Comparison of ENCODE assay signal across 25 cellular contexts in the genomic region with DNA sequence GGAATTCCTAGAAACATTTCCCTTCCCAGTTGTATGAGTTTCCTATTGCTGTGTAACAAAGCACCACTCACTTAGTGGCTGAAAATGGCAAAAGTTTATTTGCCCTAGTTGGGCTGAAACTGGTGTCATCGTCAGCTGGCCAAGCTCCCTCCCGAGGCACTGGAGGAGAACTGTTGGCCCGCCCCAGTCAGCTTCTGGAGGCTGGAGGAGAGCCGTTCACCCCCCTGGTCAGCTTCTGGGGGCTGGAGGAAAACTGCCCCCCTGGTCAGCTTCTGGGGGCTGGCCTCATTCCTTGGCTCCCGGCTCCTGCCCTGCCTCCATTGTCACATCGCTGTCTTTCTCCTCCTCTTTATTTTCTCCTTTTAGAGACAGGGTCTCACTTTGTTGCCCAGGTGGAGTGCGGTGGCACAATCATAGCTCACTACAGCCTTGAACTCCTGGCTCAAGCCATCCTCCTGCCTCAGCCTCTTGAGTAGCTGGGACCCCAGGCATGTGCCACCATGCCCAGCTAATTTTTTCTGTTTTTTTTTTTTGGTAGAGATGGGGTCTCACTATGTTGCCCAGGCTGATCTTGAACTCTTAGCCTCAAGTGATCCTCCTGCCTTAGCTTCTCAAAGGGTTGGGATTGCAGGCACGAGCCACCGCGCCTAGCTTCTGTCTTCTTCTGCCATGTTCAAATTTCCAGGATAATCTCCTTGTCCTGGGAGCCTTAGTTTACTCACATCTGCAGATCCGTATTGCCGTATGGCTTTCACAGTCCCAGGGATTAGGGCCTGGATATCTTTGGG. TPM values are rescaled to one million over a fixed set of nuclear protein-coding genes. Genes with fewer than 3 reads are reported as not detected.
A peak's percentile ranks its signal among the peaks of the same experiment; 100 is the strongest.
DNase-seq lines count a peak whose midpoint lies in the region; ATAC-seq and TF ChIP-seq lines count a peak whose summit lies in the region.
"Had no signal": no experiment of that assay in that cellular context is flagged by ENCODE, and none has a peak within 500 bp of the region (broad histone marks: within the 10 kb centered on the region; RNA-seq: fewer than 3 reads in every experiment).

No MANE protein-coding gene starts in this region.

- H3K27ac ChIP-seq in upper lobe of right lung = no peak overlapping the region
- H3K27ac ChIP-seq: HL-60 had no signal

- intact Hi-C loops in activated T-helper 1 cell treated with anti-CD3 and anti-CD28 coated beads, Interleukin-12 subunit alpha, Interleukin-12 subunit beta, Interleukin-2, Interleukin-4 antibody, amounts not matched to agents 30 ng/mL and 10 ng/mL and 1 ng/mL, durations not matched to agents 14 hours and 24 hours and 36 hours (cut with micrococcal nuclease) = no loop called here
- intact Hi-C loops in upper lobe of right lung (cut with DNase I) = no loop called here

- H3K9me3 Mint-ChIP-seq in activated T-helper 1 cell treated with anti-CD3 and anti-CD28 coated beads, Interleukin-12 subunit alpha, Interleukin-12 subunit beta, Interleukin-2, Interleukin-4 antibody, amounts not matched to agents 30 ng/mL and 10 ng/mL and 1 ng/mL, durations not matched to agents 14 hours and 24 hours and 36 hours = no peaks in the 10 kb centered on the region
- H3K9me3 Mint-ChIP-seq: IgD-negative memory B cell had no signal

- H3K36me3 Mint-ChIP-seq in activated T-helper 1 cell treated with anti-CD3 and anti-CD28 coated beads, Interleukin-12 subunit alpha, Interleukin-12 subunit beta, Interleukin-2, Interleukin-4 antibody, amounts not matched to agents 30 ng/mL and 10 ng/mL and 1 ng/mL, durations not matched to agents 14 hours and 24 hours and 36 hours (ENCODE audit: low read depth) = peaks cover 2% of the 10 kb centered on the region
- no peaks in the 10 kb centered on the region for H3K36me3 Mint-ChIP-seq in T-helper 17 cell (ENCODE audit: low read depth)

- H3K27me3 Mint-ChIP-seq in activated T-helper 1 cell treated with anti-CD3 and anti-CD28 coated beads, Interleukin-12 subunit alpha, Interleukin-12 subunit beta, Interleukin-2, Interleukin-4 antibody, amounts not matched to agents 30 ng/mL and 10 ng/mL and 1 ng/mL, durations not matched to agents 14 hours and 24 hours and 36 hours (ENCODE audit: insufficient read depth) = peaks cover 46% of the 10 kb centered on the region
- H3K27me3 Mint-ChIP-seq in T-helper 17 cell = peaks cover 4% of the 10 kb centered on the region

- H3K9me3 ChIP-seq in upper lobe of right lung (no peaks in the 10 kb centered on the region), T-helper 17 cell (ENCODE audit: control insufficient read depth, low read length, poor library complexity, severe bottlenecking) (no peaks in the 10 kb centered on the region)

- peak overlapping the region; percentile 22 for H3K4me3 Mint-ChIP-seq in activated T-helper 1 cell treated with anti-CD3 and anti-CD28 coated beads, Interleukin-12 subunit alpha, Interleukin-12 subunit beta, Interleukin-2, Interleukin-4 antibody, amounts not matched to agents 30 ng/mL and 10 ng/mL and 1 ng/mL, durations not matched to agents 14 hours and 24 hours and 36 hours
- no peak overlapping the region for H3K4me3 Mint-ChIP-seq in T-helper 17 cell
- H3K4me3 Mint-ChIP-seq: memory B cell had no signal

- H3K27ac Mint-ChIP-seq in activated T-helper 1 cell treated with anti-CD3 and anti-CD28 coated beads, Interleukin-12 subunit alpha, Interleukin-12 subunit beta, Interleukin-2, Interleukin-4 antibody, amounts not matched to agents 30 ng/mL and 10 ng/mL and 1 ng/mL, durations not matched to agents 14 hours and 24 hours and 36 hours = no peak overlapping the region
- no peak overlapping the region for H3K27ac Mint-ChIP-seq in T-helper 17 cell
- H3K27ac Mint-ChIP-seq: memory B cell had no signal

- no peak for TF ChIP-seq CTCF in upper lobe of right lung (IDR thresholded peaks at IDR 0.05)

- DNase-seq in activated CD8-positive, alpha-beta memory T cell treated with anti-CD3 and anti-CD28 coated beads for 24 hours = peak; percentile 47
- DNase-seq in activated CD8-positive, alpha-beta memory T cell treated with anti-CD3 and anti-CD28 coated beads, Interleukin-2, amount 50 U/mL, for 4 hours = no peak
- no peak for DNase-seq in activated T-helper 1 cell treated with anti-CD3 and anti-CD28 coated beads, Interleukin-12 subunit alpha, Interleukin-12 subunit beta, Interleukin-2, Interleukin-4 antibody, amounts not matched to agents 30 ng/mL and 10 ng/mL and 1 ng/mL, durations not matched to agents 14 hours and 24 hours and 36 hours (ENCODE audit: low spot score)
- DNase-seq in mesenteric fat pad (ENCODE audit: low spot score) (peak; percentile 87), upper lobe of right lung (peak; percentile 59), GM03348 (ENCODE audit: low spot score) (no peak), OCI-M2 (lab: John Stamatoyannopoulos, UW; ENCODE audit: unreplicated experiment) (no peak), T-helper 17 cell (no peak)
- DNase-seq: 8988T; activated CD4-positive, alpha-beta T cell treated with anti-CD3 and anti-CD28 coated beads for 48 hours; activated naive CD4-positive, alpha-beta T cell; amniotic stem cell; central memory CD4-positive, alpha-beta T cell; kidney glomerular epithelial cell; MM.1S; naive thymus-derived CD8-positive, alpha-beta T cell; NCI-H1694; NCI-H69; stimulated activated CD4-positive, alpha-beta T cell treated with anti-CD3 and anti-CD28 coated beads, Interleukin-4, amount 100 ng/mL, for 1 hour; trophoblast cell had no signal

- ATAC-seq in upper lobe of right lung = no peak
- no peak for ATAC-seq in T-helper 17 cell
- ATAC-seq: esophagus mucosa; naive thymus-derived CD8-positive, alpha-beta T cell; Right ventricle myocardium inferior had no signal

- no peak overlapping the region for H3K4me3 ChIP-seq in upper lobe of right lung

- H3K4me1 Mint-ChIP-seq in activated T-helper 1 cell treated with anti-CD3 and anti-CD28 coated beads, Interleukin-12 subunit alpha, Interleukin-12 subunit beta, Interleukin-2, Interleukin-4 antibody, amounts not matched to agents 30 ng/mL and 10 ng/mL and 1 ng/mL, durations not matched to agents 14 hours and 24 hours and 36 hours (ENCODE audit: low read depth) = peaks cover 6% of the 10 kb centered on the region
- peaks cover 17% of the 10 kb centered on the region for H3K4me1 Mint-ChIP-seq in T-helper 17 cell

- H3K36me3 ChIP-seq in upper lobe of right lung = no peaks in the 10 kb centered on the region

- H3K4me1 ChIP-seq in upper lobe of right lung = peaks cover 23% of the 10 kb centered on the region

- no peaks in the 10 kb centered on the region for H3K27me3 ChIP-seq in upper lobe of right lung

RNA-seq across cellular contexts. Expression of a gene that starts 3.2 kb away (rescaled TPM):
- total RNA-seq in activated T-helper 1 cell treated with anti-CD3 and anti-CD28 coated beads, Interleukin-12 subunit alpha, Interleukin-12 subunit beta, Interleukin-2, Interleukin-4 antibody, amounts not matched to agents 30 ng/mL and 10 ng/mL and 1 ng/mL, durations not matched to agents 14 hours and 24 hours and 36 hours = 3.1 and 3.6 TPM in 2 replicates
- 26.3 TPM for total RNA-seq in mesenteric fat pad
- 58.2 TPM for total RNA-seq in upper lobe of right lung
- 1 to 10 TPM; 4.0 to 5.0 TPM for total RNA-seq in T-helper 17 cell

RNA-seq across cellular contexts. Expression of a gene that starts 47.1 kb away (rescaled TPM):
- 0.73 and 1.2 TPM in 2 replicates for total RNA-seq in activated T-helper 1 cell treated with anti-CD3 and anti-CD28 coated beads, Interleukin-12 subunit alpha, Interleukin-12 subunit beta, Interleukin-2, Interleukin-4 antibody, amounts not matched to agents 30 ng/mL and 10 ng/mL and 1 ng/mL, durations not matched to agents 14 hours and 24 hours and 36 hours
- total RNA-seq in mesenteric fat pad = 0.80 TPM
- 1.0 TPM for total RNA-seq in upper lobe of right lung
- 1 to 10 TPM; 1.5 to 1.7 TPM for total RNA-seq in T-helper 17 cell

Comparison
In these comparisons a context has a peak if more than half of its experiments do, and no peak if none do; other contexts are left out.
1. DNase-seq: peak in activated CD8-positive, alpha-beta memory T cell treated with anti-CD3 and anti-CD28 coated beads for 24 hours (single experiment), mesenteric fat pad (single experiment) and upper lobe of right lung (single experiment); none in activated CD8-positive, alpha-beta memory T cell treated with anti-CD3 and anti-CD28 coated beads, Interleukin-2, amount 50 U/mL, for 4 hours (single experiment), activated T-helper 1 cell treated with anti-CD3 and anti-CD28 coated beads, Interleukin-12 subunit alpha, Interleukin-12 subunit beta, Interleukin-2, Interleukin-4 antibody, amounts not matched to agents 30 ng/mL and 10 ng/mL and 1 ng/mL, durations not matched to agents 14 hours and 24 hours and 36 hours (single experiment), GM03348 (single experiment), OCI-M2 (single experiment) and T-helper 17 cell (0 of 3).